ENCODE assay signal across 27 cellular contexts in the genomic region with DNA sequence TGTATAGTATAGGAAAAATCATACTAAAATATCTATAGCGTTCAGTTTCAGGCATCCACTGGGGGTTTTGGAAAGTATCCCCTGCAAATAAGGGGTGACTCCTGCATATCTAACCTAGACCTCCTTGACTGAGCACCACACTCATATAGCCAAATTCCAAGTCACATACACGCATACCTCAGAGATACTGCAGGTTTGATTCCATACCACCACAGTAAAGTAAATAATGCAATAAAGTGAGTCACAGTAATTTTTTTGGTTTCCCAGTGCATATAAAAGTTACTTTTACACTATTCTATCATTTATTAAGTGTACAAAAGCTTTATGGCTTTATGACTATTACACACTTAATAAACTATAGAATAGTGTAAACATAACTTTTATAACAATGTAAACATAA.
"Had no signal": no experiment of that assay in that cellular context is flagged by ENCODE, and none has a peak within 500 bp of the region (broad histone marks: within the 10 kb centered on the region; RNA-seq: fewer than 3 reads in every experiment).

No MANE protein-coding gene starts in this region.

- H3K4me1 ChIP-seq: parathyroid adenoma, psoas muscle, right lobe of liver, thyroid gland, tibial nerve, vagina had no signal

- H3K4me3 ChIP-seq: psoas muscle, right lobe of liver, sigmoid colon, stomach, thoracic aorta, thyroid gland, tibial nerve, upper lobe of left lung, vagina had no signal

- H3K27me3 ChIP-seq: neutrophil, right lobe of liver, sigmoid colon, stomach, thyroid gland, tibial nerve, upper lobe of left lung, vagina had no signal

- H3K36me3 ChIP-seq: neutrophil, right lobe of liver, sigmoid colon, stomach, thoracic aorta, thyroid gland, tibial nerve, upper lobe of left lung, vagina had no signal

- ATAC-seq: naive thymus-derived CD8-positive, alpha-beta T cell; natural killer cell treated with Interleukin-12 subunit alpha and Interleukin-12 subunit beta and Interleukin-15 and Interleukin-18, amount 100 ng/mL, for 72 hours; psoas muscle; right cardiac atrium; right lobe of liver; stimulated activated effector memory CD8-positive, alpha-beta T cell treated with anti-CD3 and anti-CD28 coated beads, Interleukin-12 subunit alpha, Interleukin-12 subunit beta, amount 100 ng/mL, for 72 hours; stimulated activated naive B cell treated with anti-CD40 and anti-IgM and Interleukin-4, amounts not matched to agents 10 μg/mL and 1 μg/mL and 100 μg/mL, for 72 hours had no signal

- H3K27ac ChIP-seq: neutrophil, parathyroid adenoma, psoas muscle, right lobe of liver, sigmoid colon, stomach, thoracic aorta, thyroid gland, tibial nerve, upper lobe of left lung, vagina had no signal

- FAIRE-seq: small intestine, urothelium cell line had no signal

- DNase-seq: naive thymus-derived CD8-positive, alpha-beta T cell; nephron progenitor cell; nucleus accumbens; posterior cingulate gyrus; psoas muscle; right cardiac atrium; right lobe of liver; sigmoid colon; small intestine; stimulated activated CD4-positive, alpha-beta T cell treated with anti-CD3 and anti-CD28 coated beads, Interleukin-15, amount 100 ng/mL, for 24 hours; stimulated activated CD4-positive, alpha-beta T cell treated with anti-CD3 and anti-CD28 coated beads, Interleukin-2, amount 100 ng/mL, for 24 hours; stimulated activated CD4-positive, alpha-beta T cell treated with anti-CD3 and anti-CD28 coated beads, Interleukin-2, amount 100 ng/mL, for 48 hours; stimulated activated CD4-positive, alpha-beta T cell treated with anti-CD3 and anti-CD28 coated beads, Interleukin-4, amount 100 ng/mL, for 24 hours; stimulated activated naive B cell treated with anti-CD40 and anti-IgM and Interleukin-4, amounts not matched to agents 10 μg/mL and 1 μg/mL and 100 μg/mL, for 72 hours; stimulated activated naive CD4-positive, alpha-beta T cell treated with Interleukin-2 at 50 U/mL for 16 hours; stomach; thyroid gland; trophoblast cell; upper lobe of left lung had no signal

- H3K9me3 ChIP-seq: neutrophil, psoas muscle, right lobe of liver, sigmoid colon, stomach, thoracic aorta, thyroid gland, upper lobe of left lung, vagina had no signal
